26 cellular contexts compared by ENCODE assay signal in genomic region chr5:169997736-169998284, GRCh38. TPM values are rescaled to one million over a fixed set of nuclear protein-coding genes. Genes with fewer than 3 reads are reported as not detected.
DNase-seq lines count a peak whose midpoint lies in the region; ATAC-seq and TF ChIP-seq lines count a peak whose summit lies in the region.
"Had no signal": no experiment of that assay in that cellular context is flagged by ENCODE, and none has a peak within 500 bp of the region (broad histone marks: within the 10 kb centered on the region; RNA-seq: fewer than 3 reads in every experiment).

No MANE protein-coding gene starts in this region.

- H3K4me3 Mint-ChIP-seq in T-helper 17 cell, result peak overlapping the region; percentile 16
- H3K4me3 Mint-ChIP-seq: brain, mesothelial cell of epicardium, nephron progenitor cell, T-cell had no signal

- TF ChIP-seq CTCF in lower lobe of right lung (IDR thresholded peaks at IDR 0.05), result no peak

- no peak overlapping the region for H3K4me3 ChIP-seq in lower lobe of right lung
- H3K4me3 ChIP-seq: coronary artery, tibial nerve had no signal

- no peak overlapping the region for H3K27ac Mint-ChIP-seq in T-helper 17 cell
- H3K27ac Mint-ChIP-seq: brain, mesothelial cell of epicardium, nephron progenitor cell, progenitor cell of endocrine pancreas, T-cell had no signal

- no peaks in the 10 kb centered on the region for H3K36me3 ChIP-seq in lower lobe of right lung
- H3K36me3 ChIP-seq: tibial nerve had no signal

- H3K27ac ChIP-seq in lower lobe of right lung, result no peak overlapping the region
- H3K27ac ChIP-seq: coronary artery, tibial nerve had no signal

- peak; percentile 65 for ATAC-seq in GM18511 (IDR thresholded peaks at IDR 0.05; ENCODE audit: unreplicated experiment)
- peak; percentile 72 for ATAC-seq in HG02852 (IDR thresholded peaks at IDR 0.05; ENCODE audit: unreplicated experiment)
- ATAC-seq in T-helper 17 cell, result no peak
- peak; percentile 58 to 60 for ATAC-seq in lower lobe of right lung
- ATAC-seq: stimulated activated naive CD8-positive, alpha-beta T cell treated with anti-CD3 and anti-CD28 coated beads, Interleukin-15, Interleukin-2, amounts not matched to agents 100 U/mL and 50 U/mL, for 24 hours; T-cell had no signal

- H3K4me1 ChIP-seq in lower lobe of right lung, result no peaks in the 10 kb centered on the region
- H3K4me1 ChIP-seq: tibial nerve had no signal

- intact Hi-C loops in lower lobe of right lung (cut with DNase I), result no loop called here

- no peaks in the 10 kb centered on the region for H3K27me3 ChIP-seq in lower lobe of right lung (ENCODE audit: low read depth)
- H3K27me3 ChIP-seq: tibial nerve had no signal

- H3K9me3 ChIP-seq in T-helper 17 cell (ENCODE audit: control insufficient read depth, low read length, poor library complexity, severe bottlenecking), result no peaks in the 10 kb centered on the region
- H3K9me3 ChIP-seq in lower lobe of right lung, result no peaks in the 10 kb centered on the region
- H3K9me3 ChIP-seq: tibial nerve had no signal

- peaks cover 14% of the 10 kb centered on the region for H3K36me3 Mint-ChIP-seq in T-helper 17 cell (ENCODE audit: low read depth)
- H3K36me3 Mint-ChIP-seq: brain, mesothelial cell of epicardium had no signal

- peaks cover 2% of the 10 kb centered on the region for H3K4me1 Mint-ChIP-seq in T-helper 17 cell
- H3K4me1 Mint-ChIP-seq: mesothelial cell of epicardium, T-cell had no signal

- DNase-seq in T-helper 17 cell, result no peak
- DNase-seq in lower lobe of right lung, result no peak
- no peak for DNase-seq in kidney glomerular epithelial cell (lab: John Stamatoyannopoulos, UW)
- DNase-seq in NCI-H510A treated with DMSO at 0.1 percent for 48 hours (lab: John Stamatoyannopoulos, UW), result no peak
- no peak for DNase-seq in NCI-H446 (lab: John Stamatoyannopoulos, UW)
- DNase-seq in activated effector memory CD4-positive, alpha-beta T cell treated with anti-CD3 and anti-CD28 coated beads, Interleukin-2, amount 50 U/mL, for 16 hours, result no peak
- DNase-seq: activated CD4-positive, alpha-beta T cell treated with anti-CD3 and anti-CD28 coated beads, Interleukin-2, amount 50 U/mL, for 4 hours; activated naive CD4-positive, alpha-beta T cell treated with anti-CD3 and anti-CD28 coated beads, Interleukin-2, amount 50 U/mL, for 16 hours; DND-41; hippocampal formation; islet precursor cell; NCI-H1436; NCI-H2171; NCI-H82; nephron progenitor cell; OCI-M1; SHP77; stimulated activated naive CD8-positive, alpha-beta T cell treated with anti-CD3 and anti-CD28 coated beads, Interleukin-15, Interleukin-2, amounts not matched to agents 100 U/mL and 50 U/mL, for 24 hours; T-cell had no signal

- H3K27me3 Mint-ChIP-seq in T-helper 17 cell, result no peaks in the 10 kb centered on the region
- H3K27me3 Mint-ChIP-seq: T-cell had no signal

RNA-seq across cellular contexts. Expression of gene INSYN2B, which starts 17.5 kb away (rescaled TPM):
- total RNA-seq in T-helper 17 cell, result not detected
- total RNA-seq in lower lobe of right lung, result not detected
- total RNA-seq: T-cell had no signal
